ENCODE assay signal across 8 cellular contexts in the genomic region with DNA sequence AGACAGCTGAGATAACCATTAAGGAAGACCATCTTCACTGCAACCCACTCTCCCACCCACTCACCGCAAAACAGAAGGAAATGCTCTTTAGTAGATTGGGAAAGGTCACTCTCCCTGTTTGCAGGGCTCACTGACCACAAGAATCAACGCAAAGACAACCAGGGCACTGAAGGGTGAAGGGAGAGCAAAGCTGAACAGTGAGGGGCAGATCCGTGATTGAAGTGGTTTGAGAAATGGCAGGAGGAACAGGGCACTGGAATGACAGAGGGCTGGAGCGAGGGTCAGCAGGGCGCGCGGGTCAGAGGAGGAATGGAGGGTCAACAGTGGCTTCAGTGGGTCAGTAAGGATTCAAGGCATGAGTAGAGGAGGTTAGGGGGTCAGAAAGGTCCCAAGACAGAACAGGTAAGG. TPM values are rescaled to one million over a fixed set of nuclear protein-coding genes. Genes with fewer than 3 reads are reported as not detected.
DNase-seq lines count a peak whose midpoint lies in the region; TF ChIP-seq lines count a peak whose summit lies in the region.

No MANE protein-coding gene starts in this region.

- H3K23ac ChIP-seq in trophoblast cell (ENCODE audit: low read length), result no peak overlapping the region

- H4K8ac ChIP-seq in trophoblast cell (ENCODE audit: low read depth, low read length), result peak overlapping the region; percentile 75

- peak overlapping the region; percentile 72 for H4K12ac ChIP-seq in trophoblast cell (ENCODE audit: low read depth, low read length)

- peaks cover 28% of the 10 kb centered on the region for H3F3A ChIP-seq in GM23248 (ENCODE audit: insufficient read depth)
- no peaks in the 10 kb centered on the region for H3F3A ChIP-seq in SK-N-SH (replicated peaks; ENCODE audit: insufficient read depth)

- peak overlapping the region; percentile 22 for H3K18ac ChIP-seq in trophoblast cell (ENCODE audit: low read length)

- H3K9me3 ChIP-seq in GM23248 (ENCODE audit: low read depth) (no peaks in the 10 kb centered on the region), SK-N-SH (no peaks in the 10 kb centered on the region), trophoblast cell (ENCODE audit: insufficient read depth, low read depth, low read length) (no peaks in the 10 kb centered on the region)

- 3 to 6% methylated on average over 7 of the region's 7 CpGs for WGBS in GM23248 (ENCODE audit: low coverage in 1 of 2, low lambda C conversion rate in 2 of 2, missing lambda C conversion rate in 2 of 2), 2 experiments
- 3% methylated on average over 7 of the region's 7 CpGs for WGBS in SK-N-SH (ENCODE audit: low lambda C conversion rate)
- WGBS in trophoblast cell (ENCODE audit: extremely low coverage, insufficient coverage, insufficient read length), result no CpG with 5 or more reads among the region's 7 CpGs

- DNase-seq in BJ (ENCODE audit: low read depth), result no peak
- DNase-seq in GM23248, result no peak
- no peak for DNase-seq in SK-N-SH
- no peak for DNase-seq in fibroblast of mammary gland (ENCODE audit: low read depth)
- DNase-seq in trophoblast cell, result no peak
- DNase-seq in stimulated activated CD4-positive, alpha-beta T cell treated with anti-CD3 and anti-CD28 coated beads, Interleukin-4, amount 100 ng/mL, for 24 hours, result no peak
- DNase-seq in middle frontal gyrus (ENCODE audit: extremely low spot score, low spot score), result no peak
- no peak for DNase-seq in GM10248 (ENCODE audit: extremely low spot score)

- no peak for TF ChIP-seq EP300 in SK-N-SH (IDR thresholded peaks at IDR 0.05; ENCODE audit: borderline replicate concordance in 1 of 2, low read depth in 1 of 2, low read length in 1 of 2)

- peaks cover 54% of the 10 kb centered on the region for H3K79me2 ChIP-seq in GM23248 (ENCODE audit: insufficient read depth)
- H3K79me2 ChIP-seq in SK-N-SH (ENCODE audit: insufficient read depth), result peaks cover 52% of the 10 kb centered on the region
- H3K79me2 ChIP-seq in trophoblast cell (ENCODE audit: control insufficient read depth, insufficient read depth, low read length, poor library complexity), result peaks cover 8% of the 10 kb centered on the region

- no peaks in the 10 kb centered on the region for H3K27me3 ChIP-seq in BJ (ENCODE audit: control insufficient read depth, insufficient read depth, low read length)
- no peaks in the 10 kb centered on the region for H3K27me3 ChIP-seq in GM23248 (replicated peaks; ENCODE audit: insufficient read depth)
- H3K27me3 ChIP-seq in SK-N-SH (ENCODE audit: insufficient read depth), result no peaks in the 10 kb centered on the region
- H3K27me3 ChIP-seq in trophoblast cell (ENCODE audit: insufficient read depth, low read length), result no peaks in the 10 kb centered on the region

- no peak overlapping the region for H2BK12ac ChIP-seq in trophoblast cell (ENCODE audit: low read length)

- H2BK5ac ChIP-seq in trophoblast cell (ENCODE audit: low read depth, low read length, poor library complexity), result peak overlapping the region; percentile 79

- peak overlapping the region; percentile 43 for H2AK5ac ChIP-seq in trophoblast cell (ENCODE audit: low read length)

- peak overlapping the region; percentile 46 for H3K27ac ChIP-seq in GM23248
- peak overlapping the region; percentile 56 to 77 for H3K27ac ChIP-seq in SK-N-SH (ENCODE audit: low read depth in 2 of 2, low read length in 1 of 2)
- H3K27ac ChIP-seq in trophoblast cell (ENCODE audit: low read depth, low read length), result peak overlapping the region; percentile 73

- peak overlapping the region; percentile 78 for H4K91ac ChIP-seq in trophoblast cell (ENCODE audit: low read depth, low read length)

- peak overlapping the region; percentile 88 for H2BK120ac ChIP-seq in trophoblast cell (ENCODE audit: insufficient read depth, low read length, poor library complexity)

- TF ChIP-seq CTCF in BJ (IDR thresholded peaks at IDR 0.05; ENCODE audit: insufficient read depth, low read depth, low read length), result no peak
- TF ChIP-seq CTCF in SK-N-SH (IDR thresholded peaks at IDR 0.05), result no peak
- no peak for TF ChIP-seq CTCF in fibroblast of mammary gland (conservative IDR thresholded peaks at IDR 0.05; ENCODE audit: control insufficient read depth, insufficient read depth, low read depth, low read length)
- TF ChIP-seq CTCF in GM10248 (IDR thresholded peaks at IDR 0.05; ENCODE audit: control extremely low read depth, extremely low read depth, low read depth, missing control alignments), result no peak

- no peaks in the 10 kb centered on the region for H3K36me3 ChIP-seq in BJ (ENCODE audit: control insufficient read depth, insufficient read depth, low read length)
- H3K36me3 ChIP-seq in GM23248 (ENCODE audit: low read depth), result no peaks in the 10 kb centered on the region
- no peaks in the 10 kb centered on the region for H3K36me3 ChIP-seq in SK-N-SH (replicated peaks in 1 of 2; ENCODE audit: control insufficient read depth in 1 of 2, insufficient read depth in 2 of 2, low read length in 1 of 2)
- H3K36me3 ChIP-seq in trophoblast cell (ENCODE audit: control insufficient read depth in 1 of 2, insufficient read depth in 2 of 2, low read length in 2 of 2), result no peaks in the 10 kb centered on the region

- TF ChIP-seq RAD21 in SK-N-SH (IDR thresholded peaks at IDR 0.05; ENCODE audit: low read length), result no peak

- H3K9ac ChIP-seq in GM23248 (peak overlapping the region; percentile 88), SK-N-SH (peak overlapping the region; percentile 78), trophoblast cell (ENCODE audit: low read length) (peak overlapping the region; percentile 55)

- POLR2A ChIA-PET in BJ (lab: Charles Lee), result no interaction called here
- POLR2A ChIA-PET in SK-N-SH (lab: Yijun Ruan, JAX), result interaction anchor here (1.0 kb wide), 2 partner anchors 10 to 12 kb away, joined by 3 to 4 read pairs; no protein-coding TSS in a partner anchor
- POLR2A ChIA-PET in GM10248 (lab: Yijun Ruan, JAX), result no interaction called here

- peaks cover 12% of the 10 kb centered on the region for H3K79me1 ChIP-seq in trophoblast cell (ENCODE audit: low read length)

- peak overlapping the region; percentile 88 for H2AFZ ChIP-seq in GM23248
- peak overlapping the region; percentile 88 for H2AFZ ChIP-seq in SK-N-SH (ENCODE audit: low read depth)
- H2AFZ ChIP-seq in trophoblast cell (ENCODE audit: insufficient read depth, low read length, poor library complexity), result peak overlapping the region; percentile 74

- in situ Hi-C loops in GM23248 (cut with MboI), result no loop called here

- peak overlapping the region; percentile 32 for H3K4ac ChIP-seq in trophoblast cell (ENCODE audit: low read depth, low read length)

- H4K20me1 ChIP-seq in GM23248 (ENCODE audit: insufficient read depth), result no peaks in the 10 kb centered on the region
- H4K20me1 ChIP-seq in SK-N-SH (ENCODE audit: insufficient read depth), result peaks cover 10% of the 10 kb centered on the region

- CTCF ChIA-PET in BJ (lab: Yijun Ruan, JAX), result interaction anchor here (2.7 kb wide), 1 partner anchor 277 kb away, joined by 9 read pairs; no protein-coding TSS in a partner anchor
- CTCF ChIA-PET in SK-N-SH (lab: Yijun Ruan, JAX), result interaction anchor here (0.5 to 9.0 kb wide), 6 partner anchors 9 to 277 kb away, joined by 3 to 52 read pairs (median 4); partner anchors contain the start of gene CEMIP
- CTCF ChIA-PET in GM10248 (lab: Yijun Ruan, JAX), result interaction anchor here (2.2 kb wide), 1 partner anchor 277 kb away, joined by 11 read pairs; no protein-coding TSS in a partner anchor

- H3K9me2 ChIP-seq in GM23248 (ENCODE audit: insufficient read depth) (no peaks in the 10 kb centered on the region), SK-N-SH (no peaks in the 10 kb centered on the region)

- H3K4me1 ChIP-seq in GM23248 (ENCODE audit: insufficient read depth) (peaks cover 38% of the 10 kb centered on the region), SK-N-SH (ENCODE audit: control insufficient read depth in 1 of 2, insufficient read depth in 2 of 2, low read depth in 1 of 2, low read length in 1 of 2) (peaks cover 0 to 13% of the 10 kb centered on the region in 2 experiments; a peak in 2 of 4 replicates), trophoblast cell (ENCODE audit: control insufficient read depth in 1 of 2, insufficient read depth in 2 of 2, low read length in 2 of 2) (peaks cover 9 to 19% of the 10 kb centered on the region in 2 experiments)

- H3K14ac ChIP-seq in trophoblast cell (ENCODE audit: low read length), result peak overlapping the region; percentile 76

- H3K4me2 ChIP-seq in GM23248 (ENCODE audit: unreplicated experiment) (peak overlapping the region; percentile 100), SK-N-SH (peak overlapping the region; percentile 95), trophoblast cell (ENCODE audit: low read length) (peak overlapping the region; percentile 67)

- H3K4me3 ChIP-seq in BJ (ENCODE audit: low read depth, low read length) (peak overlapping the region; percentile 65), GM23248 (peak overlapping the region; percentile 92), SK-N-SH (ENCODE audit: low read depth in 2 of 2, low read length in 1 of 2) (peak overlapping the region; percentile 61 to 96), fibroblast of mammary gland (ENCODE audit: control insufficient read depth, low read depth, low read length) (peak overlapping the region; percentile 94), trophoblast cell (ENCODE audit: low read depth, low read length) (peak overlapping the region; percentile 97)

TF ChIP-seq in SK-N-SH, 30 proteins besides CTCF, POLR2A, EP300 and RAD21:
- TF ChIP-seq FOXJ3 (CRISPR knock-in tag; IDR thresholded peaks at IDR 0.05) (0 out of 2 replicates have a peak, but pooled peaks have one; percentile 24), ELF1 (IDR thresholded peaks at IDR 0.05) (no peak)
TF ChIP-seq in SK-N-SH: peak in this region for 1.

RNA-seq across cellular contexts. Expression of gene MESD, which starts 0.5 kb away (rescaled TPM):
- polyA plus RNA-seq in BJ (2011; rRNA removed) (11.0 and 17.3 TPM in 2 replicates), GM23248 (2016; fragmentation: Nextera tagmentation; extraction: Ambion mirVana) (35.5 and 37.8 TPM in 2 replicates), SK-N-SH (2012; rRNA removed) (12.3 and 15.2 TPM in 2 replicates)
- 4.8 and 5.2 TPM in 2 replicates for polyA minus RNA-seq in BJ (2011; rRNA and poly(A)+ RNA removed)
- total RNA-seq in GM23248 (2014; rRNA removed; shearing (Covaris generic)), result 22.3 and 23.0 TPM in 2 replicates
- 16.6 and 17.6 TPM in 2 replicates for polyA plus RNA-seq in SK-N-SH (2012; cell fraction: cytosol; rRNA removed)
- polyA plus RNA-seq in SK-N-SH (2012; cell fraction: nucleus; rRNA removed), result 9.3 and 11.0 TPM in 2 replicates
- 50.6 and 52.8 TPM in 2 replicates for polyA plus RNA-seq in trophoblast cell (2013)

RNA-seq across cellular contexts. Expression of gene TLNRD1, which starts 11.6 kb away (rescaled TPM):
- 3.9 and 5.2 TPM in 2 replicates for polyA plus RNA-seq in BJ (2011; rRNA removed)
- polyA minus RNA-seq in BJ (2011; rRNA and poly(A)+ RNA removed), result 3.9 and 5.6 TPM in 2 replicates
- total RNA-seq in GM23248 (2014; rRNA removed; shearing (Covaris generic)), result 10.7 and 11.5 TPM in 2 replicates
- 2.8 and 2.9 TPM in 2 replicates for polyA plus RNA-seq in GM23248 (2016; fragmentation: Nextera tagmentation; extraction: Ambion mirVana)
- 4.4 and 5.0 TPM in 2 replicates for polyA plus RNA-seq in SK-N-SH (2012; rRNA removed)
- 2.5 and 4.3 TPM in 2 replicates for polyA plus RNA-seq in SK-N-SH (2012; cell fraction: cytosol; rRNA removed)
- polyA plus RNA-seq in SK-N-SH (2012; cell fraction: nucleus; rRNA removed), result 3.0 and 3.5 TPM in 2 replicates
- polyA plus RNA-seq in trophoblast cell (2013), result 14.0 and 14.4 TPM in 2 replicates
